In the genomic region with DNA sequence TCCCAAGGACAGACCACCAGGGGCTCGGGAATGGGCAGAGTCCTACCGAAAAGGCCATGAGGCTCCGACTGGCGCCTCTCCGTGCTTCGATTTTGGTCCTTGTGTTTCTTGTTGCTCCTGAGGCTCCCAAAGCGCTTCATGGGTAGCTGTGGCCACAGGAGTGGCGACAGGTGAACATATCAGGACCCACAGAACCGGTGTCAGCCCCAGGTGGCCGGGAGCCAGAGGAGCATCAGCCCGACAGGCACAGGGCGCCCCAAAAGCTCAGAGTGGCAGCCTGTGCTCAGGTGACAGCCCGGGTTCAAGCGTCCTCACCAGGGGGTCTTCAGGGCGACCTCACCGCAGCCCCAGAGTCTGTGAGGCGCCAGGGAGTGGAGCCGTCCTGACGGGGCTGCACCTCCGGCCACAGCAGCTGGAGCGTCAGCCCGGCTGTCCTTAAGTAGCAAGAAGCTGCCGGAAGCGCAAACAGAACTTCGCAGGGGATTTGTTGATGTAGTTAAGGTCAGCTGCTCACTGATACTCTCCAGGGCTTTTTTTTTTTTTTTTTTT, we compare ENCODE assay signal across 9 cellular contexts.
DNase-seq lines count a peak whose midpoint lies in the region; ATAC-seq and TF ChIP-seq lines count a peak whose summit lies in the region.
"Had no signal": no experiment of that assay in that cellular context is flagged by ENCODE, and none has a peak within 500 bp of the region (broad histone marks: within the 10 kb centered on the region; RNA-seq: fewer than 3 reads in every experiment).

No MANE protein-coding gene starts in this region.

- peaks cover 9% of the 10 kb centered on the region for H3F3A ChIP-seq in GM23248 (ENCODE audit: insufficient read depth)

- H3K9ac ChIP-seq in GM23248 = peak overlapping the region; percentile 68; the same call in 1 of the 2 replicates

- in situ Hi-C loops in GM23248 (cut with MboI) = no loop called here

- intact Hi-C loops in heart right ventricle (cut with DNase I) (loop anchor here in 2 of 10 donors (1.0 to 10.0 kb wide), 3 partner anchors 41 to 111 kb away; no protein-coding TSS in a partner anchor), sciatic nerve (cut with DNase I) (no loop called here)

- peaks cover 9% of the 10 kb centered on the region for H3K4me1 ChIP-seq in GM23248 (ENCODE audit: insufficient read depth)
- peaks cover 18% of the 10 kb centered on the region for H3K4me1 ChIP-seq in SJCRH30
- peaks cover 5 to 53% (median 16%) of the 10 kb centered on the region in 9 donors for H3K4me1 ChIP-seq in heart right ventricle

- H3K27me3 Mint-ChIP-seq in T-helper 17 cell = no peaks in the 10 kb centered on the region

- 43% methylated on average over 25 of the region's 25 CpGs for WGBS in GM23248 (ENCODE audit: low coverage in 1 of 2, low lambda C conversion rate in 2 of 2, missing lambda C conversion rate in 2 of 2), 2 experiments
- 17 to 25% methylated on average over 25 of the region's 25 CpGs for WGBS in heart right ventricle, 2 donors

- H3K4me3 Mint-ChIP-seq in T-helper 17 cell = no peak overlapping the region

- peak overlapping the region; percentile 71 for H3K4me2 ChIP-seq in GM23248 (ENCODE audit: unreplicated experiment)

- no peaks in the 10 kb centered on the region for H4K20me1 ChIP-seq in GM23248 (ENCODE audit: insufficient read depth)

- H2AFZ ChIP-seq in GM23248 = peak overlapping the region; percentile 32; the same call in 1 of the 2 replicates

- H3K4me3 ChIP-seq in GM23248 = peak overlapping the region; percentile 50
- peak overlapping the region; percentile 56 for H3K4me3 ChIP-seq in SJCRH30
- peak overlapping the region; percentile 12 to 64 (median 55) for H3K4me3 ChIP-seq in heart right ventricle

- H3K4me1 Mint-ChIP-seq in T-helper 17 cell = peaks cover 9% of the 10 kb centered on the region

- ATAC-seq in heart right ventricle (peak; percentile 55 to 79 (median 70)), sciatic nerve (peak; percentile 65), T-helper 17 cell (no peak)

- no peaks in the 10 kb centered on the region for H3K9me3 ChIP-seq in GM23248 (ENCODE audit: low read depth)
- no peaks in the 10 kb centered on the region for H3K9me3 ChIP-seq in SJCRH30 (replicated peaks)
- no peaks in the 10 kb centered on the region for H3K9me3 ChIP-seq in heart right ventricle
- no peaks in the 10 kb centered on the region for H3K9me3 ChIP-seq in T-helper 17 cell (ENCODE audit: control insufficient read depth, low read length, poor library complexity, severe bottlenecking)

- H3K27me3 ChIP-seq in GM23248 (replicated peaks; ENCODE audit: insufficient read depth) (no peaks in the 10 kb centered on the region), SJCRH30 (no peaks in the 10 kb centered on the region), heart right ventricle (no peaks in the 10 kb centered on the region)

- no peak overlapping the region for H3K27ac Mint-ChIP-seq in T-helper 17 cell

- H3K36me3 Mint-ChIP-seq in T-helper 17 cell (ENCODE audit: low read depth) = no peaks in the 10 kb centered on the region

- TF ChIP-seq CTCF in heart right ventricle (IDR thresholded peaks at IDR 0.05) = no peak

- H3K36me3 ChIP-seq in GM23248 (ENCODE audit: low read depth) (no peaks in the 10 kb centered on the region), SJCRH30 (no peaks in the 10 kb centered on the region), heart right ventricle (no peaks in the 10 kb centered on the region)

- H3K9me2 ChIP-seq in GM23248 (ENCODE audit: insufficient read depth) = no peaks in the 10 kb centered on the region

- H3K79me2 ChIP-seq in GM23248 (ENCODE audit: insufficient read depth) = no peaks in the 10 kb centered on the region

- H3K27ac ChIP-seq in GM23248 (peak overlapping the region; percentile 74), SJCRH30 (peak overlapping the region; percentile 90), heart right ventricle (peak overlapping the region; percentile 59 to 98 (median 90))

- DNase-seq in GM23248 = no peak
- peak; percentile 57 to 89 for DNase-seq in SJCRH30
- peak in 1 of 2 donors; percentile 53 for DNase-seq in heart right ventricle
- DNase-seq in sciatic nerve (ENCODE audit: low spot score) = no peak
- no peak for DNase-seq in glomerular visceral epithelial cell (ENCODE audit: extremely low spot score)
- no peak for DNase-seq in AG20443 (ENCODE audit: low spot score)
- no peak for DNase-seq in HK-2 (ENCODE audit: unreplicated experiment)
- no peak for DNase-seq in T-helper 17 cell
- DNase-seq: activated effector memory CD4-positive, alpha-beta T cell treated with Interleukin-2 at 50 U/mL for 16 hours had no signal

Comparison
In these comparisons a context has a peak if more than half of its experiments do, and no peak if none do; other contexts are left out.
1. DNase-seq: peak in SJCRH30 (2 of 2); none in GM23248 (single experiment), sciatic nerve (single experiment), glomerular visceral epithelial cell (single experiment), AG20443 (single experiment), HK-2 (single experiment) and T-helper 17 cell (0 of 3).
2. Peak in every context shown above with its lines, with median percentiles within 50 percentile points of each other: H3K27ac ChIP-seq and H3K4me3 ChIP-seq.